23 cellular contexts compared by ENCODE assay signal in genomic region chr5:96033116-96033515, GRCh38.
"Had no signal": no experiment of that assay in that cellular context is flagged by ENCODE, and none has a peak within 500 bp of the region (broad histone marks: within the 10 kb centered on the region; RNA-seq: fewer than 3 reads in every experiment).

No MANE protein-coding gene starts in this region.

- H3K27ac ChIP-seq: gastroesophageal sphincter, heart left ventricle, hepatocyte, neural progenitor cell, parathyroid adenoma, right lobe of liver, suprapubic skin, transverse colon, upper lobe of right lung, uterus had no signal

- DNase-seq: cortex of kidney; effector memory CD8-positive, alpha-beta T cell; foreskin fibroblast; heart left ventricle; kidney; mesenchymal stem cell; mucosa of descending colon; naive B cell; right lobe of liver; stimulated activated CD4-positive, alpha-beta T cell treated with anti-CD3 and anti-CD28 coated beads, Interleukin-12 subunit alpha, Interleukin-12 subunit beta, amount 100 ng/mL, for 4 hours; stimulated activated CD4-positive, alpha-beta T cell treated with anti-CD3 and anti-CD28 coated beads, Interleukin-1b, Interleukin-23, amount 100 ng/mL, for 48 hours; stimulated activated CD4-positive, alpha-beta T cell treated with anti-CD3 and anti-CD28 coated beads, Interleukin-4, amount 100 ng/mL, for 1 hour; stimulated activated CD8-positive, alpha-beta memory T cell treated with anti-CD3 and anti-CD28 coated beads, Interleukin-4, amount 100 ng/mL, for 48 hours; stimulated activated naive CD4-positive, alpha-beta T cell; stimulated activated naive CD8-positive, alpha-beta T cell treated with anti-CD3 and anti-CD28 coated beads, Interleukin-15, amount 100 ng/mL, for 72 hours; transverse colon; upper lobe of right lung; uterus had no signal
